In genomic region chr11:75597636-75598035, GRCh38 we compare ENCODE assay signal across 8 cellular contexts. TPM values are rescaled to one million over a fixed set of nuclear protein-coding genes. Genes with fewer than 3 reads are reported as not detected.
A peak's percentile ranks its signal among the peaks of the same experiment; 100 is the strongest.
DNase-seq lines count a peak whose midpoint lies in the region; TF ChIP-seq lines count a peak whose summit lies in the region.

No MANE protein-coding gene starts in this region.

- peak; percentile 45 for TF ChIP-seq CTCF in GM10248 (IDR thresholded peaks at IDR 0.05; ENCODE audit: control extremely low read depth, extremely low read depth, low read depth, missing control alignments)

- H3K9me3 ChIP-seq in SJCRH30 (replicated peaks): no peaks in the 10 kb centered on the region

- POLR2A ChIA-PET in GM10248 (lab: Yijun Ruan, JAX): no interaction called here

- peak; percentile 60 for DNase-seq in GM10248 (ENCODE audit: extremely low spot score)
- DNase-seq in Kasumi-1 (lab: John Stamatoyannopoulos, UW): peak; percentile 38 to 40
- peak; percentile 38 to 66 for DNase-seq in SJCRH30
- peak; percentile 79 for DNase-seq in iPS-NIHi11 (ENCODE audit: low spot score)
- no peak for DNase-seq in KG1 (lab: John Stamatoyannopoulos, UW)
- DNase-seq in kidney glomerular epithelial cell (lab: John Stamatoyannopoulos, UW): no peak
- DNase-seq in C1 segment of cervical spinal cord (lab: John Stamatoyannopoulos, UW): no peak
- no peak for DNase-seq in activated CD8-positive, alpha-beta memory T cell treated with anti-CD3 and anti-CD28 coated beads for 24 hours

- H3K27me3 ChIP-seq in SJCRH30: no peaks in the 10 kb centered on the region

- H3K4me1 ChIP-seq in SJCRH30: peaks cover 12% of the 10 kb centered on the region

- no peak overlapping the region for H3K27ac ChIP-seq in SJCRH30

- no peak overlapping the region for H3K4me3 ChIP-seq in SJCRH30

- H3K36me3 ChIP-seq in SJCRH30: no peaks in the 10 kb centered on the region

- CTCF ChIA-PET in GM10248 (lab: Yijun Ruan, JAX): interaction anchor here (0.7 to 2.6 kb wide), 9 partner anchors 9 to 721 kb away, joined by 3 to 11 read pairs (median 4); no protein-coding TSS in a partner anchor

RNA-seq across cellular contexts. Expression of gene SERPINH1, which starts 35.6 kb away (rescaled TPM):
- 133 and 146 TPM in 2 replicates for total RNA-seq in SJCRH30 (2014; rRNA removed; shearing (Covaris generic))

Comparison
In these comparisons a context has a peak if more than half of its experiments do, and no peak if none do; other contexts are left out.
1. DNase-seq: peak in GM10248 (single experiment), Kasumi-1 (2 of 2), SJCRH30 (2 of 2) and iPS-NIHi11 (single experiment); none in KG1 (single experiment), kidney glomerular epithelial cell (single experiment), C1 segment of cervical spinal cord (0 of 14) and activated CD8-positive, alpha-beta memory T cell treated with anti-CD3 and anti-CD28 coated beads for 24 hours (single experiment).